In genomic region chr2:101430161-101430560, GRCh38 we compare ENCODE assay signal across 24 cellular contexts. TPM values are rescaled to one million over a fixed set of nuclear protein-coding genes. Genes with fewer than 3 reads are reported as not detected.
"Had no signal": no experiment of that assay in that cellular context is flagged by ENCODE, and none has a peak within 500 bp of the region (broad histone marks: within the 10 kb centered on the region; RNA-seq: fewer than 3 reads in every experiment).

No MANE protein-coding gene starts in this region.

- H3K4me1 ChIP-seq: gastroesophageal sphincter had no signal

- H3K36me3 ChIP-seq: gastroesophageal sphincter, neural progenitor cell, ovary had no signal

- H3K27me3 ChIP-seq: dorsolateral prefrontal cortex, ovary had no signal

- H3K4me2 ChIP-seq: neural progenitor cell, smooth muscle cell had no signal

- H3K9ac ChIP-seq: neural progenitor cell had no signal

- H2AFZ ChIP-seq: neural progenitor cell had no signal

- H3K4me3 ChIP-seq: dorsolateral prefrontal cortex, gastroesophageal sphincter, lung, neural progenitor cell, ovary, smooth muscle cell had no signal

- DNase-seq: cortex of kidney; dorsolateral prefrontal cortex; effector CD8-positive, alpha-beta T cell; foreskin fibroblast; glutamatergic neuron; immature natural killer cell; kidney; left colon; left ventricle myocardium superior; mesenchymal stem cell; midbrain; nucleus accumbens; ovary; right cardiac atrium; stimulated activated CD4-positive, alpha-beta T cell treated with anti-CD3 and anti-CD28 coated beads, Interleukin-2, amount 100 ng/mL, for 48 hours; stimulated activated naive CD4-positive, alpha-beta T cell treated with Interleukin-2 at 50 U/mL for 16 hours; trophoblast cell had no signal

- H3K9me3 ChIP-seq: gastroesophageal sphincter, ovary had no signal

- H3K27ac ChIP-seq: dorsolateral prefrontal cortex, gastroesophageal sphincter, neural progenitor cell, ovary had no signal

RNA-seq across cellular contexts. Expression of gene CREG2, which starts 42.9 kb away (rescaled TPM):
- total RNA-seq: left ventricle myocardium superior; natural killer cell treated with Interleukin-12 subunit alpha and Interleukin-12 subunit beta and Interleukin-15 and Interleukin-18, amount 100 ng/mL, for 72 hours had no signal
- polyA plus RNA-seq: immature natural killer cell had no signal

RNA-seq across cellular contexts. Expression of gene RFX8, which starts 44.8 kb away (rescaled TPM):
- total RNA-seq: esophagus mucosa, left colon, left ventricle myocardium superior, progenitor cell of endocrine pancreas had no signal
- polyA plus RNA-seq: immature natural killer cell had no signal
